18 cellular contexts compared by ENCODE assay signal in genomic region chr7:14762552-14762951, GRCh38.
"Had no signal": no experiment of that assay in that cellular context is flagged by ENCODE, and none has a peak within 500 bp of the region (broad histone marks: within the 10 kb centered on the region; RNA-seq: fewer than 3 reads in every experiment).

No MANE protein-coding gene starts in this region.

- H3K27me3 ChIP-seq: body of pancreas, tibial artery had no signal

- DNase-seq: activated CD4-positive, alpha-beta T cell treated with anti-CD3 and anti-CD28 coated beads, Interleukin-2, amount 10 ng/mL, durations not matched to agents 7 days and 5 days; activated CD4-positive, CD25-positive, alpha-beta regulatory T cell; activated CD8-positive, alpha-beta memory T cell treated with anti-CD3 and anti-CD28 coated beads for 24 hours; activated gamma-delta T cell treated with Interleukin-2 at 50 U/mL for 16 hours; amniotic stem cell; body of pancreas; central memory CD4-positive, alpha-beta T cell; cortex of kidney; effector CD4-positive, alpha-beta T cell; foreskin melanocyte; left colon; naive B cell; posterior cingulate gyrus; small intestine; stimulated activated CD4-positive, alpha-beta T cell treated with anti-CD3 and anti-CD28 coated beads, Interleukin-4, amount 100 ng/mL, for 24 hours; stimulated activated naive CD4-positive, alpha-beta T cell; tibial artery had no signal

- H3K4me1 ChIP-seq: body of pancreas had no signal

- H3K27ac ChIP-seq: body of pancreas, tibial artery had no signal

- FAIRE-seq: small intestine, TTC549 had no signal

- H3K9me3 ChIP-seq: body of pancreas, tibial artery had no signal

- H3K4me3 ChIP-seq: body of pancreas, tibial artery had no signal

- ATAC-seq: body of pancreas, left colon had no signal

- H3K36me3 ChIP-seq: tibial artery had no signal
